In genomic region chr10:11165591-11166543, GRCh38 we compare ENCODE assay signal across 8 cellular contexts.
DNase-seq lines count a peak whose midpoint lies in the region; ATAC-seq and TF ChIP-seq lines count a peak whose summit lies in the region.

No MANE protein-coding gene starts in this region.

- H4K20me1 ChIP-seq in SU-DHL-6 (ENCODE audit: low read depth, low read length): no peaks in the 10 kb centered on the region

- H3K27ac ChIP-seq in SU-DHL-6 (ENCODE audit: low read depth, low read length): peak overlapping the region; percentile 80

- no peaks in the 10 kb centered on the region for H3K9me2 ChIP-seq in SU-DHL-6 (replicated peaks; ENCODE audit: insufficient read depth, low read length)

- peak; percentile 49 for ATAC-seq in GM19035 (IDR thresholded peaks at IDR 0.05; ENCODE audit: unreplicated experiment)
- ATAC-seq in HG03175 (IDR thresholded peaks at IDR 0.05; ENCODE audit: unreplicated experiment): peak; percentile 65

- no peaks in the 10 kb centered on the region for H3K79me2 ChIP-seq in SU-DHL-6 (ENCODE audit: insufficient read depth, low read length)

- H3K4me2 ChIP-seq in SU-DHL-6 (ENCODE audit: low read depth, low read length, poor library complexity, severe bottlenecking): peak overlapping the region; percentile 75

- H2AFZ ChIP-seq in SU-DHL-6 (ENCODE audit: low read depth, low read length, severe bottlenecking): peak overlapping the region; percentile 78

- peak overlapping the region; percentile 65 for H3K9ac ChIP-seq in SU-DHL-6 (ENCODE audit: low read length)

- H3F3A ChIP-seq in SU-DHL-6 (ENCODE audit: insufficient read depth): peaks cover 13% of the 10 kb centered on the region

- no peaks in the 10 kb centered on the region for H3K36me3 ChIP-seq in SU-DHL-6 (ENCODE audit: low read length)

- TF ChIP-seq CTCF in AG10803 (conservative IDR thresholded peaks at IDR 0.05; ENCODE audit: low read length) (peak; percentile 50), SU-DHL-6 (IDR thresholded peaks at IDR 0.05; ENCODE audit: insufficient read depth, low read length, poor library complexity, severe bottlenecking) (peak; percentile 64)

- DNase-seq in AG10803 (ENCODE audit: low read depth) (no peak), astrocyte of the hippocampus (ENCODE audit: low read depth, low spot score) (peak; percentile 56), islet precursor cell (peak; percentile 75), NCI-H146 (lab: John Stamatoyannopoulos, UW) (no peak)
- DNase-seq in stimulated activated CD4-positive, alpha-beta T cell treated with anti-CD3 and anti-CD28 coated beads, Interleukin-4, amount 100 ng/mL, for 1 hour: peak; percentile 55

- no peaks in the 10 kb centered on the region for H3K9me3 ChIP-seq in SU-DHL-6 (ENCODE audit: insufficient read depth, low read length)

- H3K4me3 ChIP-seq in AG10803 (ENCODE audit: low read length): peak overlapping the region; percentile 65
- peak overlapping the region; percentile 80 for H3K4me3 ChIP-seq in SU-DHL-6 (ENCODE audit: insufficient read depth, low read length, poor library complexity, severe bottlenecking)

- no peaks in the 10 kb centered on the region for H3K27me3 ChIP-seq in SU-DHL-6 (ENCODE audit: low read length)

Comparison
In these comparisons a context has a peak if more than half of its experiments do, and no peak if none do; other contexts are left out.
1. DNase-seq: peak in astrocyte of the hippocampus (single experiment), islet precursor cell (single experiment) and stimulated activated CD4-positive, alpha-beta T cell treated with anti-CD3 and anti-CD28 coated beads, Interleukin-4, amount 100 ng/mL, for 1 hour (single experiment); none in AG10803 (single experiment) and NCI-H146 (single experiment).